In genomic region chr4:169105620-169106019, GRCh38 we compare ENCODE assay signal across 16 cellular contexts.
DNase-seq lines count a peak whose midpoint lies in the region; ATAC-seq and TF ChIP-seq lines count a peak whose summit lies in the region.
"Had no signal": no experiment of that assay in that cellular context is flagged by ENCODE, and none has a peak within 500 bp of the region (broad histone marks: within the 10 kb centered on the region; RNA-seq: fewer than 3 reads in every experiment).

No MANE protein-coding gene starts in this region.

- CTCF ChIA-PET in WTC11 (lab: Charles Lee) = no interaction called here

- peaks cover 11% of the 10 kb centered on the region for H3K4me1 ChIP-seq in GM23338 (ENCODE audit: insufficient read depth)

- H3K27me3 ChIP-seq in GM23338 (ENCODE audit: insufficient read depth) = no peaks in the 10 kb centered on the region

- POLR2A ChIA-PET in WTC11 (lab: Charles Lee) = no interaction called here

- H3K4me3 Mint-ChIP-seq in GM23338 (no peak overlapping the region), WTC11 (no peak overlapping the region)
- H3K4me3 Mint-ChIP-seq in activated T-helper 2 cell treated with anti-CD3 and anti-CD28 coated beads, Interferon-gamma antibody, Interleukin-2, Interleukin-4, amounts not matched to agents 10 μg/mL and 5 μg/mL and 100 μg/mL, durations not matched to agents 14 hours and 24 hours and 36 hours (ENCODE audit: low read depth) = no peak overlapping the region
- H3K4me3 Mint-ChIP-seq: CD14-positive monocyte; CD4-positive, alpha-beta memory T cell had no signal

- no peaks in the 10 kb centered on the region; the same call in 1 of the 2 replicates for H3K79me2 ChIP-seq in GM23338 (replicated peaks; ENCODE audit: insufficient read depth)

- TF ChIP-seq CTCF in 22Rv1 (IDR thresholded peaks at IDR 0.05) (no peak), GM23338 (conservative IDR thresholded peaks at IDR 0.05; ENCODE audit: low read depth in 2 of 2) (no peak), NB4 (IDR thresholded peaks at IDR 0.05; ENCODE audit: low read depth, low read length) (no peak), WTC11 (IDR thresholded peaks at IDR 0.05) (no peak)

- H3K36me3 ChIP-seq in GM23338 (ENCODE audit: insufficient read depth) = peaks cover 4% of the 10 kb centered on the region; the same call in 1 of the 2 replicates

- intact Hi-C loops in activated T-helper 2 cell treated with anti-CD3 and anti-CD28 coated beads, Interferon-gamma antibody, Interleukin-2, Interleukin-4, amounts not matched to agents 10 μg/mL and 5 μg/mL and 100 μg/mL, durations not matched to agents 14 hours and 24 hours and 36 hours (cut with micrococcal nuclease) = no loop called here

- H3K36me3 Mint-ChIP-seq in GM23338 (ENCODE audit: low read depth) (peaks cover 8% of the 10 kb centered on the region), WTC11 (peaks cover 10% of the 10 kb centered on the region)
- no peaks in the 10 kb centered on the region for H3K36me3 Mint-ChIP-seq in activated T-helper 2 cell treated with anti-CD3 and anti-CD28 coated beads, Interferon-gamma antibody, Interleukin-2, Interleukin-4, amounts not matched to agents 10 μg/mL and 5 μg/mL and 100 μg/mL, durations not matched to agents 14 hours and 24 hours and 36 hours (ENCODE audit: low read depth)
- H3K36me3 Mint-ChIP-seq: CD4-positive, alpha-beta memory T cell had no signal

- H3K4me3 ChIP-seq in GM23338 = no peak overlapping the region
- H3K4me3 ChIP-seq in NB4 (ENCODE audit: low read depth, low read length) = no peak overlapping the region
- H3K4me3 ChIP-seq: GM12878, K562 had no signal

- ATAC-seq in GM23338 (no peak), WTC11 (no peak), HG03159 (IDR thresholded peaks at IDR 0.05; ENCODE audit: unreplicated experiment) (no peak), GM18870 (IDR thresholded peaks at IDR 0.05; ENCODE audit: unreplicated experiment) (no peak)
- ATAC-seq: GM12878, K562 had no signal

- H3K4me2 ChIP-seq in GM23338 = no peak overlapping the region

- H3K9me2 ChIP-seq in GM23338 (ENCODE audit: insufficient read depth) = no peaks in the 10 kb centered on the region

- peaks cover 24% of the 10 kb centered on the region for H3K4me1 Mint-ChIP-seq in GM23338
- peaks cover 24% of the 10 kb centered on the region for H3K4me1 Mint-ChIP-seq in WTC11
- H3K4me1 Mint-ChIP-seq in activated T-helper 2 cell treated with anti-CD3 and anti-CD28 coated beads, Interferon-gamma antibody, Interleukin-2, Interleukin-4, amounts not matched to agents 10 μg/mL and 5 μg/mL and 100 μg/mL, durations not matched to agents 14 hours and 24 hours and 36 hours (ENCODE audit: low read depth) = no peaks in the 10 kb centered on the region
- H3K4me1 Mint-ChIP-seq: CD4-positive, alpha-beta memory T cell had no signal

- DNase-seq in GM23338 (ENCODE audit: low spot score) (no peak), NB4 (ENCODE audit: low read depth) (peak; percentile 41), WTC11 (ENCODE audit: low spot score) (no peak), SHP77 (lab: John Stamatoyannopoulos, UW) (no peak)
- DNase-seq in activated T-helper 2 cell treated with anti-CD3 and anti-CD28 coated beads, Interferon-gamma antibody, Interleukin-2, Interleukin-4, amounts not matched to agents 10 μg/mL and 5 μg/mL and 100 μg/mL, durations not matched to agents 14 hours and 24 hours and 36 hours (ENCODE audit: low spot score) = no peak
- DNase-seq: CD4-positive, alpha-beta memory T cell; DMS153; DMS79 treated with DMSO at 0.1 percent for 48 hours; HCEC 1CT; IMR-90 had no signal

- TF ChIP-seq POLR2A in NB4 (IDR thresholded peaks at IDR 0.05; ENCODE audit: extremely low read depth, insufficient read length) = no peak

- H4K20me1 ChIP-seq in GM23338 (replicated peaks; ENCODE audit: insufficient read depth) = no peaks in the 10 kb centered on the region

- H3F3A ChIP-seq in GM23338 (replicated peaks; ENCODE audit: low read depth) = no peaks in the 10 kb centered on the region

- H3K27me3 Mint-ChIP-seq in GM23338 (ENCODE audit: insufficient read depth, low read depth, poor library complexity) (no peaks in the 10 kb centered on the region), WTC11 (ENCODE audit: low read depth) (no peaks in the 10 kb centered on the region)
- H3K27me3 Mint-ChIP-seq in activated T-helper 2 cell treated with anti-CD3 and anti-CD28 coated beads, Interferon-gamma antibody, Interleukin-2, Interleukin-4, amounts not matched to agents 10 μg/mL and 5 μg/mL and 100 μg/mL, durations not matched to agents 14 hours and 24 hours and 36 hours (ENCODE audit: low read depth) = peaks cover 6% of the 10 kb centered on the region

- H3K27ac Mint-ChIP-seq in GM23338 (peak overlapping the region; percentile 2; the same call in 1 of the 2 replicates), WTC11 (0 out of 2 replicates have a peak overlapping the region, but pooled peaks have one; percentile 3)
- H3K27ac Mint-ChIP-seq in activated T-helper 2 cell treated with anti-CD3 and anti-CD28 coated beads, Interferon-gamma antibody, Interleukin-2, Interleukin-4, amounts not matched to agents 10 μg/mL and 5 μg/mL and 100 μg/mL, durations not matched to agents 14 hours and 24 hours and 36 hours = no peak overlapping the region

- no peak overlapping the region for H2AFZ ChIP-seq in GM23338

- H3K27ac ChIP-seq in 22Rv1 = peak overlapping the region; percentile 54; the same call in 1 of the 2 replicates
- no peak overlapping the region for H3K27ac ChIP-seq in GM23338 (ENCODE audit: low read depth)

- H3K9me3 Mint-ChIP-seq in GM23338 (no peaks in the 10 kb centered on the region), WTC11 (no peaks in the 10 kb centered on the region)
- H3K9me3 Mint-ChIP-seq in activated T-helper 2 cell treated with anti-CD3 and anti-CD28 coated beads, Interferon-gamma antibody, Interleukin-2, Interleukin-4, amounts not matched to agents 10 μg/mL and 5 μg/mL and 100 μg/mL, durations not matched to agents 14 hours and 24 hours and 36 hours = no peaks in the 10 kb centered on the region
- H3K9me3 Mint-ChIP-seq: CD14-positive monocyte; CD4-positive, alpha-beta memory T cell had no signal

TF ChIP-seq in GM23338, 12 proteins besides CTCF, POLR2A, EP300 and RAD21:
- TF ChIP-seq NANOG (IDR thresholded peaks at IDR 0.05; ENCODE audit: borderline replicate concordance) = no peak
- TF ChIP-seq REST (IDR thresholded peaks at IDR 0.05; ENCODE audit: unreplicated experiment) = no peak
- TF ChIP-seq POLR2AphosphoS5 (IDR thresholded peaks at IDR 0.05; ENCODE audit: low read depth) = no peak

TF ChIP-seq in WTC11, 78 proteins besides CTCF, POLR2A, EP300 and RAD21:
- TF ChIP-seq KAT7 (CRISPR knock-in tag; IDR thresholded peaks at IDR 0.05; ENCODE audit: borderline replicate concordance) (no peak), ZNF263 (CRISPR knock-in tag; IDR thresholded peaks at IDR 0.05; ENCODE audit: low read depth) (no peak), ZBTB21 (CRISPR knock-in tag; IDR thresholded peaks at IDR 0.05; ENCODE audit: borderline replicate concordance) (no peak), CBFB (CRISPR knock-in tag; IDR thresholded peaks at IDR 0.05; ENCODE audit: low read depth) (no peak), ZSCAN18 (CRISPR knock-in tag; IDR thresholded peaks at IDR 0.05) (no peak), ZNF425 (CRISPR knock-in tag; conservative IDR thresholded peaks at IDR 0.05) (no peak), GABPB1 (CRISPR knock-in tag; IDR thresholded peaks at IDR 0.05) (no peak), E2F1 (CRISPR knock-in tag; IDR thresholded peaks at IDR 0.05) (no peak), ZNF671 (CRISPR knock-in tag; IDR thresholded peaks at IDR 0.05) (no peak)
